Comparison of ENCODE assay signal across 13 cellular contexts in the genomic region with DNA sequence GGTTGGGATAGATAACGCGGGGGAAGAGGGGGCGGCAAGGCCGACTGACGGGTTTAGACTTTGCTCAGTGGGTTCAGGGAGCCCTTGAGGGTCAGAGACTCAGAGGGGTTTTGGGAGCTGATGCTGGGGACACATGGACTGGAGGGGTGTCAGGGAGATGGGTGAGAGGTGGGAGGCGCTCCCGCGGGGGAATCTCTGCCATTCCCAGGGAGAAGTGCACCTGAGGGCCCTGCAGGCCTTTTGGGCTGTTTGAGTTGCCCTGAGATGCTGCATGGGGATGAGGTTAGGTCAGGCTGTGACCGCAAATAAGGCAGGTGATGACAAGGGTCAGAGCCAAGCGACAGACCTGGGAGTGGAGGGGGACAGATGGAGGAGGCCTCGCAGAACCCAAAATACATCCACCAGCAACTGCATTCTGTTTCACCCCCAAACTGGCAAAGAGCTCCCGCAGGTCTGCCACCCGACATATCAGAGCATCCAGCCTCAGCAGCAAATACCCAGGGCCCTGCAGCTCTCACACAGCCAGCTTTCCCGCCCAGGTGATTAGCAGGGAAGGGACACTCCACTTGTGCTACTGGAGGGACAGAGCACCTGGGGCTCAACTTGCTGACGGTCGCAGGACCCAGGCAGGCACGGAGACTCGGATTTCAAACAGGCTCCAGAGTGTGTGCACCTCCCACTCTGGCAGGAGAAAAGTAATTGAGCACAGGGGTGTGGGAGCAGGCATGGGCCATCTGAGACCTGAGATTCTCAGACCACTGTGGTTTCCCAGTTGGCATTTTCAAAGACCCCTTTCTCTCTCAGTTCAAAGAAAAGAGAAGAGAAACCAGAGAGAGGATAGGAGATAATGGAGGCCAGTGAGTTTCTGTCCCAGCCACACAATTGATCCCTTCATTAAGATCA. TPM values are rescaled to one million over a fixed set of nuclear protein-coding genes. Genes with fewer than 3 reads are reported as not detected.
DNase-seq lines count a peak whose midpoint lies in the region; ATAC-seq and TF ChIP-seq lines count a peak whose summit lies in the region.
"Had no signal": no experiment of that assay in that cellular context is flagged by ENCODE, and none has a peak within 500 bp of the region (broad histone marks: within the 10 kb centered on the region; RNA-seq: fewer than 3 reads in every experiment).

No MANE protein-coding gene starts in this region.

- no peaks in the 10 kb centered on the region for H3K27me3 ChIP-seq in iPS-18a (ENCODE audit: control insufficient read depth, insufficient read depth, low read length)
- H3K27me3 ChIP-seq in WERI-Rb-1 (ENCODE audit: insufficient read depth, low read depth, severe bottlenecking): no peaks in the 10 kb centered on the region
- H3K27me3 ChIP-seq in effector memory CD4-positive, alpha-beta T cell (replicated peaks; ENCODE audit: control insufficient read depth, insufficient read depth, low read length, poor library complexity, severe bottlenecking): no peaks in the 10 kb centered on the region

- ATAC-seq in GM19463 (IDR thresholded peaks at IDR 0.05; ENCODE audit: unreplicated experiment) (peak; percentile 26), sciatic nerve (peak; percentile 3), GM19351 (IDR thresholded peaks at IDR 0.05; ENCODE audit: unreplicated experiment) (no peak), GM18861 (IDR thresholded peaks at IDR 0.05; ENCODE audit: unreplicated experiment) (no peak)

- peaks cover 14% of the 10 kb centered on the region for H3K4me1 ChIP-seq in iPS-18a (ENCODE audit: control insufficient read depth, low read depth, low read length)
- no peaks in the 10 kb centered on the region for H3K4me1 ChIP-seq in effector memory CD4-positive, alpha-beta T cell (ENCODE audit: control insufficient read depth, insufficient read depth, low read length, poor library complexity, severe bottlenecking)

- TF ChIP-seq CTCF in WERI-Rb-1 (IDR thresholded peaks at IDR 0.05; ENCODE audit: low read depth, low read length): no peak

- peak overlapping the region; percentile 13 for H3K4me3 ChIP-seq in iPS-18a (ENCODE audit: low read length)
- no peak overlapping the region for H3K4me3 ChIP-seq in WERI-Rb-1 (ENCODE audit: low read depth, low read length)
- no peak overlapping the region for H3K4me3 ChIP-seq in effector memory CD4-positive, alpha-beta T cell (ENCODE audit: insufficient read depth, low read depth, low read length, poor library complexity, severe bottlenecking)

- H3K9me3 ChIP-seq in iPS-18a (ENCODE audit: control insufficient read depth, low read depth, low read length) (no peaks in the 10 kb centered on the region), WERI-Rb-1 (ENCODE audit: severe bottlenecking) (no peaks in the 10 kb centered on the region)
- H3K9me3 ChIP-seq in effector memory CD4-positive, alpha-beta T cell (ENCODE audit: control insufficient read depth, low read length): no peaks in the 10 kb centered on the region

- no peaks in the 10 kb centered on the region for H3K36me3 ChIP-seq in iPS-18a (ENCODE audit: control insufficient read depth, low read depth, low read length)
- H3K36me3 ChIP-seq in WERI-Rb-1: no peaks in the 10 kb centered on the region
- no peaks in the 10 kb centered on the region for H3K36me3 ChIP-seq in effector memory CD4-positive, alpha-beta T cell (ENCODE audit: control insufficient read depth, insufficient read depth, low read length)

- intact Hi-C loops in sciatic nerve (cut with DNase I): no loop called here

- peak overlapping the region; percentile 9 for H3K27ac ChIP-seq in iPS-18a (ENCODE audit: low read length)
- H3K27ac ChIP-seq in WERI-Rb-1: no peak overlapping the region
- no peak overlapping the region for H3K27ac ChIP-seq in effector memory CD4-positive, alpha-beta T cell (ENCODE audit: insufficient read depth, low read length, poor library complexity, severe bottlenecking)

- DNase-seq in NCI-H2107 treated with DMSO at 0.1 percent for 48 hours (lab: John Stamatoyannopoulos, UW; ENCODE audit: unreplicated experiment) (peak; percentile 37), sciatic nerve (ENCODE audit: low spot score) (no peak), WERI-Rb-1 (no peak)
- DNase-seq in effector memory CD4-positive, alpha-beta T cell: no peak
- DNase-seq: aorta; CD4-positive, CD25-positive, alpha-beta regulatory T cell; NCI-H1694; stimulated activated CD4-positive, alpha-beta T cell treated with anti-CD3 and anti-CD28 coated beads, Interleukin-4, amount 100 ng/mL, for 1 hour had no signal

- H3K9ac ChIP-seq in iPS-18a (ENCODE audit: low read length): peak overlapping the region; percentile 38

RNA-seq across cellular contexts. Expression of a gene that starts 26.4 kb away (rescaled TPM):
- 25.3 TPM for total RNA-seq in sciatic nerve
- total RNA-seq: OCI-LY7 had no signal

Comparison
In these comparisons a context has a peak if more than half of its experiments do, and no peak if none do; other contexts are left out.
1. ATAC-seq: peak in GM19463 (single experiment) and sciatic nerve (single experiment); none in GM19351 (single experiment) and GM18861 (single experiment).